Comparison of ENCODE assay signal across 2 cellular contexts in genomic region chr2:218031261-218031660, GRCh38.
TF ChIP-seq lines count a peak whose summit lies in the region.

No MANE protein-coding gene starts in this region.

TF ChIP-seq in IMR-90, 13 proteins besides CTCF, POLR2A, EP300 and RAD21:
- TF ChIP-seq RFX5 (IDR thresholded peaks at IDR 0.05; ENCODE audit: low read depth, low read length) = no peak
- TF ChIP-seq NFE2L2 (IDR thresholded peaks at IDR 0.05; ENCODE audit: low read depth, low read length) = no peak
- TF ChIP-seq BHLHE40 (IDR thresholded peaks at IDR 0.05; ENCODE audit: low read depth, low read length) = no peak
- TF ChIP-seq MAFK (IDR thresholded peaks at IDR 0.05; ENCODE audit: low read depth, low read length) = no peak
- no peak for TF ChIP-seq FOS (IDR thresholded peaks at IDR 0.05; ENCODE audit: low read depth, low read length)
- no peak for TF ChIP-seq MAZ (IDR thresholded peaks at IDR 0.05; ENCODE audit: borderline replicate concordance, low read depth, low read length)
- no peak for TF ChIP-seq RCOR1 (IDR thresholded peaks at IDR 0.05; ENCODE audit: insufficient replicate concordance, low read length)
- no peak for TF ChIP-seq CEBPB (IDR thresholded peaks at IDR 0.05; ENCODE audit: low read depth, low read length)
- TF ChIP-seq MXI1 (IDR thresholded peaks at IDR 0.05; ENCODE audit: borderline replicate concordance, low read depth, low read length) = no peak
- no peak for TF ChIP-seq CHD1 (IDR thresholded peaks at IDR 0.05; ENCODE audit: low read depth, low read length)
- TF ChIP-seq ELK1 (IDR thresholded peaks at IDR 0.05; ENCODE audit: borderline replicate concordance, low read depth, low read length) = no peak
- TF ChIP-seq SMC3 (IDR thresholded peaks at IDR 0.05; ENCODE audit: low read depth, low read length) = no peak
- no peak for TF ChIP-seq USF2 (IDR thresholded peaks at IDR 0.05; ENCODE audit: low read depth, low read length)
TF ChIP-seq in IMR-90: peak in this region for 0.

TF ChIP-seq in H1, 55 proteins besides CTCF, POLR2A, EP300 and RAD21:
- TF ChIP-seq MAFK (IDR thresholded peaks at IDR 0.05; ENCODE audit: low read depth, low read length) (no peak), GTF2F1 (IDR thresholded peaks at IDR 0.05; ENCODE audit: borderline replicate concordance, low read depth, low read length) (no peak), SUZ12 (IDR thresholded peaks at IDR 0.05; ENCODE audit: low read length) (no peak), SP2 (IDR thresholded peaks at IDR 0.05; ENCODE audit: low read length) (no peak), SP1 (IDR thresholded peaks at IDR 0.05; ENCODE audit: low read depth, low read length) (no peak), CEBPB (IDR thresholded peaks at IDR 0.05; ENCODE audit: low read depth, low read length) (no peak), BCL11A (IDR thresholded peaks at IDR 0.05; ENCODE audit: low read depth in 2 of 2, low read length in 2 of 2) (no peak), ZNF274 (IDR thresholded peaks at IDR 0.05; ENCODE audit: borderline replicate concordance, extremely low read depth, low read length) (no peak), ATF2 (IDR thresholded peaks at IDR 0.05; ENCODE audit: low read length) (no peak), JUN (IDR thresholded peaks at IDR 0.05; ENCODE audit: low read depth, low read length) (no peak), TBP (IDR thresholded peaks at IDR 0.05; ENCODE audit: low read depth, low read length) (no peak)
